8 cellular contexts compared by ENCODE assay signal in genomic region chr14:23469127-23469905, GRCh38.
A peak's percentile ranks its signal among the peaks of the same experiment; 100 is the strongest.
DNase-seq lines count a peak whose midpoint lies in the region; ATAC-seq and FAIRE-seq lines count a peak whose summit lies in the region.

NGDN (plus strand) TSS chr14:23469703; CDS start chr14:23469716, 13 bp downstream.

- peak; percentile 99 for FAIRE-seq in islet of Langerhans (lab: Jason Lieb, UNC)

- DNase-seq in AG20443 (ENCODE audit: low spot score) (peak; percentile 97), NCI-H345 treated with DMSO at 0.1 percent for 48 hours (lab: John Stamatoyannopoulos, UW; ENCODE audit: unreplicated experiment) (peak; percentile 100), cerebellar cortex (ENCODE audit: low spot score) (peak; percentile 100)
- DNase-seq in activated CD4-positive, CD25-positive, alpha-beta regulatory T cell treated with anti-CD3 and anti-CD28 coated beads, Interleukin-2, amount 50 U/mL, for 16 hours (ENCODE audit: low read depth, low spot score), result peak; percentile 94
- DNase-seq in stimulated activated CD4-positive, alpha-beta T cell treated with anti-CD3 and anti-CD28 coated beads, Interleukin-12 subunit alpha, Interleukin-12 subunit beta, amount 100 ng/mL, for 4 hours, result peak; percentile 85

- peak; percentile 97 for ATAC-seq in GM19025 (IDR thresholded peaks at IDR 0.05; ENCODE audit: low read depth, unreplicated experiment)
- peak; percentile 90 for ATAC-seq in HG03342 (IDR thresholded peaks at IDR 0.05; ENCODE audit: unreplicated experiment)

Comparison
In these comparisons a context has a peak if more than half of its experiments do, and no peak if none do; other contexts are left out.
1. Peak in every context shown above with its lines: DNase-seq and ATAC-seq.